In genomic region chr12:130875193-130875592, GRCh38 we compare ENCODE assay signal across 1 cellular context.
TF ChIP-seq lines count a peak whose summit lies in the region.

No MANE protein-coding gene starts in this region.

TF ChIP-seq in H1, 55 proteins besides CTCF, POLR2A, EP300 and RAD21:
- TF ChIP-seq POLR2AphosphoS5 (IDR thresholded peaks at IDR 0.05; ENCODE audit: low read depth, low read length): peak; percentile 66; the same call in 1 of the 2 replicates
- TF ChIP-seq HDAC2 (IDR thresholded peaks at IDR 0.05; ENCODE audit: borderline replicate concordance in 1 of 2, low read depth in 2 of 2, low read length in 2 of 2): no peak
